23 cellular contexts compared by ENCODE assay signal in the genomic region with DNA sequence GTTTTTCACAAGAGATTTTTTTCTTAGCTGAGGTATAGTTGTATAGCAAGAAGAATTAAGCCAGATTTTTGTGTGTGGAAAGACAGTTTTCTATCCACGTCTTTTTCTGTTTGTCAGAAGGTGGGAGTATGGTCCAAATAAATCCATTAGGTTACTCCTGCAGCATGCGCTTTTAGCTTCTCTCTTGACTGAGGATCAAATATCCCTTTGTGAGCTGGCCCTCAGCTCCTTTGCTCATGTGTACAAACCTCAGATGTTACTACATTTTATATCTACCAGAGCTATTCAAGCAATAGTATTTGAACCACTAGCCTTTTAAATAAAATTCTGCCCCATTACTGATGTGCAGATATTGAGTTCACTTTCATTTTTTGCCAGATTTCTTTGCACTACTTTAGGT. TPM values are rescaled to one million over a fixed set of nuclear protein-coding genes. Genes with fewer than 3 reads are reported as not detected.
A peak's percentile ranks its signal among the peaks of the same experiment; 100 is the strongest.
DNase-seq lines count a peak whose midpoint lies in the region; ATAC-seq and TF ChIP-seq lines count a peak whose summit lies in the region.
"Had no signal": no experiment of that assay in that cellular context is flagged by ENCODE, and none has a peak within 500 bp of the region (broad histone marks: within the 10 kb centered on the region; RNA-seq: fewer than 3 reads in every experiment).

No MANE protein-coding gene starts in this region.

- H3K27me3 ChIP-seq in psoas muscle (ENCODE audit: insufficient read depth in 3 of 3, low read length in 2 of 3) (no peaks in the 10 kb centered on the region), uterus (no peaks in the 10 kb centered on the region)
- H3K27me3 ChIP-seq: SJCRH30 had no signal

- DNase-seq in activated CD8-positive, alpha-beta memory T cell treated with anti-CD3 and anti-CD28 coated beads for 24 hours, result peak; percentile 1
- no peak for DNase-seq in activated CD8-positive, alpha-beta memory T cell treated with anti-CD3 and anti-CD28 coated beads, Interleukin-2, amount 50 U/mL, for 4 hours
- DNase-seq in left kidney (ENCODE audit: low read depth, low spot score) (peak; percentile 78), psoas muscle (no peak), uterus (no peak), COLO668 (lab: John Stamatoyannopoulos, UW; ENCODE audit: unreplicated experiment) (no peak), DMS 273 treated with DMSO at 0.1 percent for 48 hours (lab: John Stamatoyannopoulos, UW) (no peak)
- DNase-seq: COR-L47; Karpas-422; NCI-H1092 treated with DMSO at 0.1 percent for 48 hours; NCI-H1436; NCI-H187; NCI-H446 treated with DMSO at 0.1 percent for 48 hours; NCI-H526; NCI-H82; NK-92 treated with Interleukin-12 subunit alpha and Interleukin-12 subunit beta, amount 100 ng/mL, for 24 hours; PC-3; SJCRH30 had no signal

- WGBS in psoas muscle, 3 donors, result 31 to 44% (median 32%) methylated on average over 2 of the region's 2 CpGs

- TF ChIP-seq POLR2A in uterus (IDR thresholded peaks at IDR 0.05), result no peak

- no peak for TF ChIP-seq CTCF in psoas muscle (IDR thresholded peaks at IDR 0.05)
- no peak for TF ChIP-seq CTCF in uterus (IDR thresholded peaks at IDR 0.05)

- peak; percentile 38 to 71 (median 58) for ATAC-seq in psoas muscle
- ATAC-seq in HG03354 (IDR thresholded peaks at IDR 0.05; ENCODE audit: poor library complexity, severe bottlenecking, unreplicated experiment), result no peak
- ATAC-seq: HCT116, HepG2, PC-3, SK-N-SH treated with all-trans-retinoic acid at 6 μM for 48 hours had no signal

- H3K27ac ChIP-seq in psoas muscle (peak overlapping the region; percentile 70), uterus (peak overlapping the region; percentile 34 to 45)
- H3K27ac ChIP-seq: 22Rv1, SJCRH30 had no signal

- intact Hi-C loops in psoas muscle (cut with DNase I) (no loop called here), uterus (cut with DNase I; ENCODE audit: low total_unique reads) (no loop called here)

- no peaks in the 10 kb centered on the region for H3K9me3 ChIP-seq in psoas muscle
- H3K9me3 ChIP-seq in uterus, result no peaks in the 10 kb centered on the region
- H3K9me3 ChIP-seq: SJCRH30 had no signal

- peaks cover 0 to 50% of the 10 kb centered on the region in 2 donors for H3K36me3 ChIP-seq in psoas muscle (ENCODE audit: insufficient read depth in 1 of 2, low read depth in 1 of 2)
- no peaks in the 10 kb centered on the region for H3K36me3 ChIP-seq in uterus

- peaks cover 39% of the 10 kb centered on the region for H3K4me1 ChIP-seq in psoas muscle
- H3K4me1 ChIP-seq in uterus, result peaks cover 0 to 5% of the 10 kb centered on the region in 2 donors
- H3K4me1 ChIP-seq: SJCRH30 had no signal

- H3K4me3 ChIP-seq in psoas muscle, result no peak overlapping the region
- H3K4me3 ChIP-seq in uterus, result no peak overlapping the region
- H3K4me3 ChIP-seq: SJCRH30 had no signal

RNA-seq across cellular contexts. Expression of gene SIDT2, which starts 8.8 kb away (rescaled TPM):
- 10 to 100 TPM; 12.6 to 22.8 (median 19.9) TPM for total RNA-seq in psoas muscle
- 10 to 100 TPM in 1 of 3 donors, 1 to 10 TPM in 2; 7.1 to 10.5 (median 7.3) TPM for polyA plus RNA-seq in psoas muscle
- total RNA-seq in uterus, result 10 to 100 TPM in 3 of 4 donors, 1 to 10 TPM in 1; 6.4 to 91.3 (median 28.7) TPM

RNA-seq across cellular contexts. Expression of gene PAFAH1B2, which starts 25.6 kb away (rescaled TPM):
- 10 to 100 TPM; 30.8 to 46.3 (median 35.7) TPM for total RNA-seq in psoas muscle
- 10 to 100 TPM; 13.0 to 25.4 (median 17.4) TPM for polyA plus RNA-seq in psoas muscle
- 100 to 1,000 TPM in 3 of 4 donors, 10 to 100 TPM in 1; 62.8 to 154 (median 128) TPM for total RNA-seq in uterus

RNA-seq across cellular contexts. Expression of gene TAGLN, which starts 29.4 kb away (rescaled TPM):
- total RNA-seq in psoas muscle, result 10 to 100 TPM; 36.2 to 73.0 (median 51.7) TPM
- polyA plus RNA-seq in psoas muscle, result 100 to 1,000 TPM in 2 of 3 donors, 10 to 100 TPM in 1; 86.5 to 140 (median 117) TPM
- total RNA-seq in uterus, result 1,000 to 10,000 TPM; 1,588 to 9,854 (median 3,936) TPM

Comparison
In these comparisons a context has a peak if more than half of its experiments do, and no peak if none do; other contexts are left out.
1. DNase-seq: peak in activated CD8-positive, alpha-beta memory T cell treated with anti-CD3 and anti-CD28 coated beads for 24 hours (single experiment) and left kidney (single experiment); none in activated CD8-positive, alpha-beta memory T cell treated with anti-CD3 and anti-CD28 coated beads, Interleukin-2, amount 50 U/mL, for 4 hours (single experiment), psoas muscle (0 of 2), uterus (0 of 2), COLO668 (single experiment) and DMS 273 treated with DMSO at 0.1 percent for 48 hours (single experiment).
2. RNA of gene TAGLN, which starts 29.4 kb away (total RNA-seq): 1,588 to 9,854 TPM in uterus; 36.2 to 73.0 TPM in psoas muscle; every median in the first group is over 10 times any median in the second.